ENCODE assay signal across 25 cellular contexts in the genomic region with DNA sequence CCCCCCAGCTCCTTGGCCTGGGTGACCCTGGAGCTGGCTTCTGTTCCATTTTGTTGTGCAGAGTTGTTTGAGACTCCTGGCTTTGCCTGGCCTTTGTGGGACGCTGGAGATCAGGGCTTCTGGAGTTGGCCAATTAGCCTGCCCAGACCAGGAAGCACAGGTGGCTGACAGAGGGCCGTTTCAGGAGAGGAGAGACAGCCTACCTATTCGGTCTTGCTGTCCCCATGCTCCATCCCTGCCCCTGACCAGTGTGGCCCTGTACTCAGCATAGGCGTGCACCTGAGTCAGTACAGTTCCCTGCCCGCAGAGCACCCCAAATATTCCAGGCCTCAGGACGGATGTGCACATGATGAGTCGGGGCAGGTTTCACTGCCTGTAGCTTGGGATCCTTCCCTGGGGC. TPM values are rescaled to one million over a fixed set of nuclear protein-coding genes. Genes with fewer than 3 reads are reported as not detected.
DNase-seq lines count a peak whose midpoint lies in the region; ATAC-seq and TF ChIP-seq lines count a peak whose summit lies in the region.
"Had no signal": no experiment of that assay in that cellular context is flagged by ENCODE, and none has a peak within 500 bp of the region (broad histone marks: within the 10 kb centered on the region; RNA-seq: fewer than 3 reads in every experiment).

No MANE protein-coding gene starts in this region.

- H3K27me3 Mint-ChIP-seq in CD14-positive monocyte (ENCODE audit: low read depth in 3 of 3): peaks cover 0 to 10% (median 3%) of the 10 kb centered on the region in 3 donors
- no peaks in the 10 kb centered on the region for H3K27me3 Mint-ChIP-seq in neural crest cell (ENCODE audit: low read depth)
- peaks cover 2% of the 10 kb centered on the region; the same call in 1 of the 2 replicates for H3K27me3 Mint-ChIP-seq in H9 (ENCODE audit: low read depth)

- H4K91ac ChIP-seq in H9 (ENCODE audit: insufficient read length, low read depth, low read length): no peak overlapping the region

- H3K4me3 ChIP-seq in dorsolateral prefrontal cortex: no peak overlapping the region
- H3K4me3 ChIP-seq: MG63, PC-9 had no signal

- H4K5ac ChIP-seq in H9 (ENCODE audit: insufficient read length, low read depth, low read length): no peak overlapping the region

- H3K27ac ChIP-seq in dorsolateral prefrontal cortex (peak overlapping the region in 58 of 59 donors; percentile 28 to 99 (median 90)), temporal lobe (ENCODE audit: low read depth, low read length) (peak overlapping the region; percentile 90), H9 (ENCODE audit: insufficient read length, low read depth, low read length) (no peak overlapping the region)
- H3K27ac ChIP-seq: PC-9 had no signal

- no peak for TF ChIP-seq CTCF in CD14-positive monocyte (IDR thresholded peaks at IDR 0.05)
- TF ChIP-seq CTCF in dorsolateral prefrontal cortex (IDR thresholded peaks at IDR 0.05 in 54 of 56, conservative IDR thresholded peaks at IDR 0.05 in 2 of 56; ENCODE audit: low read depth in 1 of 56, partially characterized antibody in 56 of 56): no peak
- TF ChIP-seq CTCF in neural crest cell (conservative IDR thresholded peaks at IDR 0.05): no peak
- no peak for TF ChIP-seq CTCF in H9 (conservative IDR thresholded peaks at IDR 0.05)

- DNase-seq in CD14-positive monocyte (ENCODE audit: low spot score): peak; percentile 20
- peak in 1 of 10 donors; percentile 26 for DNase-seq in dorsolateral prefrontal cortex
- no peak for DNase-seq in neural crest cell (ENCODE audit: low read depth, low spot score)
- no peak for DNase-seq in H9
- DNase-seq in KBM-7: no peak
- DNase-seq: 8988T, ACHN, BE2C, Calu3, DND-41, H7, KG1, MG63, NCI-H1105 treated with DMSO at 0.1 percent for 48 hours, NCI-H146, NCI-H2029, NCI-H446 treated with DMSO at 0.1 percent for 48 hours, NCI-H526, NCI-H82, PC-9 had no signal

- no peak for ATAC-seq in GM19455 (IDR thresholded peaks at IDR 0.05; ENCODE audit: unreplicated experiment)

- no peaks in the 10 kb centered on the region for H3K79me2 ChIP-seq in H9 (ENCODE audit: insufficient read depth, low read length)

- no peak overlapping the region; the same call in 1 of the 2 replicates for H3K14ac ChIP-seq in H9 (ENCODE audit: insufficient read depth, low read length)

- H3K36me3 Mint-ChIP-seq in CD14-positive monocyte: no peaks in the 10 kb centered on the region
- no peaks in the 10 kb centered on the region for H3K36me3 Mint-ChIP-seq in neural crest cell (ENCODE audit: low read depth)
- peaks cover 0 to 1% (median 0%) of the 10 kb centered on the region in 3 experiments; a peak in 1 of 7 replicates for H3K36me3 Mint-ChIP-seq in H9 (ENCODE audit: insufficient read depth in 1 of 3, low read depth in 3 of 3)

- no peak overlapping the region for H3T11ph ChIP-seq in H9 (ENCODE audit: low read length)

- H3K79me1 ChIP-seq in H9 (ENCODE audit: insufficient read depth, low read depth, low read length, poor library complexity, severe bottlenecking): no peaks in the 10 kb centered on the region

- H3K9me3 Mint-ChIP-seq in CD14-positive monocyte (no peaks in the 10 kb centered on the region), neural crest cell (no peaks in the 10 kb centered on the region), H9 (no peaks in the 10 kb centered on the region)

- H3K4me3 Mint-ChIP-seq in CD14-positive monocyte (no peak overlapping the region), neural crest cell (no peak overlapping the region), H9 (no peak overlapping the region)

- no peak overlapping the region for H2BK5ac ChIP-seq in H9 (ENCODE audit: insufficient read length, low read length)

- H2AK5ac ChIP-seq in H9 (ENCODE audit: insufficient read length, low read length): no peak overlapping the region

- H3K4me1 ChIP-seq in H9 (ENCODE audit: insufficient read depth, low read length): no peaks in the 10 kb centered on the region
- H3K4me1 ChIP-seq: BE2C had no signal

- no peak overlapping the region for H2BK15ac ChIP-seq in H9 (ENCODE audit: low read depth, low read length)

- H3K56ac ChIP-seq in H9 (ENCODE audit: insufficient read length, low read depth, low read length): no peak overlapping the region

- no peaks in the 10 kb centered on the region for H4K20me1 ChIP-seq in H9 (ENCODE audit: control insufficient read depth, insufficient read depth, insufficient read length)

- no peak overlapping the region for H3K23ac ChIP-seq in H9 (ENCODE audit: insufficient read length, low read depth, low read length)

- H3K27me3 ChIP-seq in dorsolateral prefrontal cortex (no peaks in the 10 kb centered on the region), H9 (ENCODE audit: insufficient read depth, low read length) (no peaks in the 10 kb centered on the region)
- H3K27me3 ChIP-seq: BE2C, MG63 had no signal

- H2BK20ac ChIP-seq in H9 (ENCODE audit: low read depth, low read length, poor library complexity, severe bottlenecking): no peak overlapping the region

- H3K9ac ChIP-seq in H9 (ENCODE audit: extremely low read depth, insufficient read length, low read length): no peak overlapping the region

- no peaks in the 10 kb centered on the region for H3K9me3 ChIP-seq in H9 (ENCODE audit: control insufficient read depth, low read depth, low read length)
- H3K9me3 ChIP-seq: BE2C, MG63 had no signal

- no peak overlapping the region for H4K8ac ChIP-seq in H9 (replicated peaks; ENCODE audit: insufficient read length, low read depth, low read length)

- no peak overlapping the region for H3K4me2 ChIP-seq in H9 (ENCODE audit: insufficient read depth, insufficient read length, low read length)
- H3K4me2 ChIP-seq: PC-9 had no signal

- H2AFZ ChIP-seq in H9 (ENCODE audit: low read length): no peak overlapping the region
- H2AFZ ChIP-seq: PC-9 had no signal

- intact Hi-C loops in CD14-positive monocyte (cut with micrococcal nuclease) (no loop called here), dorsolateral prefrontal cortex (cut with DNase I) (no loop called here)

- in situ Hi-C loops in KBM-7 (cut with MboI; ENCODE audit: low pct_unique_long_range_greater_than_20kb, low sequenced_read_pairs): no loop called here

- no peak overlapping the region for H3K4ac ChIP-seq in H9 (ENCODE audit: low read depth, low read length)

- no peak overlapping the region for H3K18ac ChIP-seq in H9 (ENCODE audit: insufficient read length, low read depth, low read length)

- no peaks in the 10 kb centered on the region for H3K4me1 Mint-ChIP-seq in CD14-positive monocyte
- peaks cover 6% of the 10 kb centered on the region for H3K4me1 Mint-ChIP-seq in neural crest cell
- H3K4me1 Mint-ChIP-seq in H9: peaks cover 0 to 8% of the 10 kb centered on the region in 2 experiments; a peak in 1 of 4 replicates

- H2BK12ac ChIP-seq in H9 (ENCODE audit: insufficient read length, low read depth, low read length): no peak overlapping the region

- WGBS in H9 (ENCODE audit: extremely low coverage, insufficient read length, low lambda C conversion rate): no CpG with 5 or more reads among the region's 7 CpGs

- H3K23me2 ChIP-seq in H9 (ENCODE audit: insufficient read length, low read depth, low read length, poor library complexity, severe bottlenecking): no peaks in the 10 kb centered on the region

- no peak overlapping the region for H2BK120ac ChIP-seq in H9 (ENCODE audit: low read depth, low read length, poor library complexity, severe bottlenecking)

- H3K27ac Mint-ChIP-seq in CD14-positive monocyte (no peak overlapping the region), neural crest cell (ENCODE audit: unreplicated experiment) (peak overlapping the region; percentile 35), H9 (no peak overlapping the region)

RNA-seq across cellular contexts. Expression of a gene that starts 44.5 kb away (rescaled TPM):
- 1 to 10 TPM in 1 of 2 donors, under 1 TPM in 1; 0.84 to 4.7 TPM for polyA plus RNA-seq in CD14-positive monocyte
- total RNA-seq in dorsolateral prefrontal cortex: 100 to 1,000 TPM; 154 to 492 (median 263) TPM
- total RNA-seq in neural crest cell: 8.2 and 9.0 TPM in 2 replicates
- 46.7 TPM for total RNA-seq in temporal lobe
- 11.1 TPM in 2 replicates for total RNA-seq in H9 (2021)

RNA-seq across cellular contexts. Expression of a gene that starts 51.4 kb away (rescaled TPM):
- not detected for polyA plus RNA-seq in CD14-positive monocyte
- total RNA-seq in dorsolateral prefrontal cortex: 1 to 10 TPM in 1 of 120 experiments, under 1 TPM in 8, not detected in 111; 0.63 to 2.1 (median 0.83) TPM
- total RNA-seq in neural crest cell: not detected in 2 replicates
- not detected for total RNA-seq in temporal lobe
- not detected in 2 replicates for total RNA-seq in H9 (2021)
- total RNA-seq: Calu3, H7, PC-9, Right ventricle myocardium superior, RPMI7951, SK-MEL-5 had no signal

RNA-seq across cellular contexts. Expression of a gene that starts 54.7 kb away (rescaled TPM):
- polyA plus RNA-seq in CD14-positive monocyte: not detected
- total RNA-seq in dorsolateral prefrontal cortex (1 to 10 TPM in 41 of 120 experiments, under 1 TPM in 78, not detected in 1; 0.04 to 6.5 (median 0.71) TPM), neural crest cell (not detected in 2 replicates), temporal lobe (under 0.01 TPM), H9 (2021) (0.04 TPM in 1 of 2 replicates, not detected in the other)
- total RNA-seq: Right ventricle myocardium superior had no signal
